In genomic region chr4:62549601-62550000, GRCh38 we compare ENCODE assay signal across 34 cellular contexts.
"Had no signal": no experiment of that assay in that cellular context is flagged by ENCODE, and none has a peak within 500 bp of the region (broad histone marks: within the 10 kb centered on the region; RNA-seq: fewer than 3 reads in every experiment).

No MANE protein-coding gene starts in this region.

- DNase-seq: activated B cell treated with CpG ODN at 0.5 μM for 24 hours; activated CD4-positive, alpha-beta memory T cell treated with anti-CD3 and anti-CD28 coated beads for 36 hours; activated CD4-positive, alpha-beta T cell treated with anti-CD3 and anti-CD28 coated beads for 4 hours; activated CD4-positive, alpha-beta T cell treated with anti-CD3 and anti-CD28 coated beads, Interleukin-2, amount 10 ng/mL, durations not matched to agents 24 days and 14 days; activated CD4-positive, alpha-beta T cell treated with anti-CD3 and anti-CD28 coated beads, Interleukin-2, amount 50 U/mL, for 1 hour; activated CD4-positive, alpha-beta T cell treated with anti-CD3 and anti-CD28 coated beads, Interleukin-2, amount 50 U/mL, for 4 hours; activated CD4-positive, CD25-positive, alpha-beta regulatory T cell treated with anti-CD3 and anti-CD28 coated beads, Interleukin-2, amount 50 U/mL, for 72 hours; activated CD8-positive, alpha-beta memory T cell treated with anti-CD3 and anti-CD28 coated beads, Interleukin-2, amount 50 U/mL, for 4 hours; activated CD8-positive, alpha-beta T cell treated with anti-CD3 and anti-CD28 coated beads for 36 hours; activated effector memory CD4-positive, alpha-beta T cell treated with anti-CD3 and anti-CD28 coated beads, Interleukin-2, amount 50 U/mL, for 16 hours; activated gamma-delta T cell treated with Interleukin-2 at 50 U/mL for 16 hours; activated naive CD4-positive, alpha-beta T cell; activated naive CD4-positive, alpha-beta T cell treated with anti-CD3 and anti-CD28 coated beads for 36 hours; activated naive CD4-positive, alpha-beta T cell treated with anti-CD3 and anti-CD28 coated beads, Interleukin-2, amount 50 U/mL, for 16 hours; activated naive CD8-positive, alpha-beta T cell treated with anti-CD3 and anti-CD28 coated beads for 36 hours; activated T-cell treated with anti-CD3 and anti-CD28 coated beads for 4 hours; activated T-cell treated with anti-CD3 and anti-CD28 coated beads, Interleukin-2, amount 50 U/mL, for 1 hour; activated T-cell treated with anti-CD3 and anti-CD28 coated beads, Interleukin-2, amount 50 U/mL, for 4 hours; activated T-cell treated with anti-CD3 and anti-CD28 coated beads, Interleukin-2, amount 50 U/mL, for 72 hours; adrenal gland; amniotic stem cell; aorta; caudate nucleus; cerebellar nuclear complex; T-helper 1 cell; T-helper 2 cell; T-helper 9 cell had no signal

- FAIRE-seq: astrocyte, bronchial epithelial cell, TTC549 had no signal

- H3K4me3 ChIP-seq: adrenal gland, cardiac muscle cell had no signal

- H3K9me3 ChIP-seq: adrenal gland had no signal

- H3K27ac ChIP-seq: adrenal gland, cardiac muscle cell, VCaP had no signal

- ATAC-seq: activated CD8-positive, alpha-beta T cell treated with anti-CD3 and anti-CD28 coated beads for 36 hours; activated naive CD4-positive, alpha-beta T cell treated with anti-CD3 and anti-CD28 coated beads, Interleukin-2, amount 50 U/mL, for 72 hours; activated T-cell treated with anti-CD3 and anti-CD28 coated beads, Interleukin-2, amount 50 U/mL, for 4 hours; activated T-cell treated with anti-CD3 and anti-CD28 coated beads, Interleukin-2, amount 50 U/mL, for 72 hours; activated T-helper 17 cell treated with anti-CD3 and anti-CD28 coated beads, Interleukin-2, amount 50 U/mL, for 72 hours had no signal

- H3K4me1 ChIP-seq: adrenal gland had no signal

- H3K27me3 ChIP-seq: adrenal gland, cardiac muscle cell had no signal

- H3K36me3 ChIP-seq: adrenal gland, cardiac muscle cell had no signal
